Comparison of ENCODE assay signal across 8 cellular contexts in the genomic region with DNA sequence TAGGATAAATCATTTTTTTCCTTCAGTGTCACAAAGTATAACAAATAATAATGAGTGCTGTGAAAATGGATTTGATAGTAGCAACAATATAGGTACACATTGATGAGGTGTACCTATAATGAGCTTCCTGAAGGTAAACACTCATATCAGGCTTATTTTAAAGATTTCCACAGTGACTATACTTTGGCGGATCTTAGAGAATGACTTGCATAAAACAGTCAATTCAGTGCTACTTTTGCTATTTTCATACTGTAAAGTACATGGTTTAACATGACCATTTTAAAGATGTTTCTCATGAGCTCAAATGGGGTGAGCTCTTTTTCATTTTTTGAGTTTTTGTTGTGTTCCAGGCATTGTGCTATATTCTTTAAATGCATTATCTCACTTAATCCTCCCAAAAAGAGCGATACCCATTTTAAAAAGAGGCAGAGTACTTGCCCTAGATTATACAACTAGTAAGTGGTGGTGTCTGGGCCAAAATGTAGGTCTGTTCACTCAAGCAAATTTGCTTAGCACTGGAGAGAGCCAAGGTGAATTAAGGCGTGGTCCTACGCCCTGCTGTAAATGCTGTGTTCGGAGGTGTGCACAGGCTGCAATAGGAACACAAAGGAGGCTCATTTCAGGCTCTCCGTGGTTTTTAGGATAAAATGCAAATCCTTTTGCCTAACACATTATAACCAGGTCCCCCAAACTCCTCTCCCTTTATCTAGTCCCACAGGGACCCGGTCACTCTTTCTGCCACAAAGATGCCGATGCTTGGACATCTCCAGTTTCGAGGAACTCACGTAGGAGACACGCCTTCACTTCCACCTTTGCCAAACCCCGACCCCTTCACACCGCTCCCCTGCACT. TPM values are rescaled to one million over a fixed set of nuclear protein-coding genes. Genes with fewer than 3 reads are reported as not detected.
DNase-seq lines count a peak whose midpoint lies in the region; ATAC-seq and TF ChIP-seq lines count a peak whose summit lies in the region.

No MANE protein-coding gene starts in this region.

- H3K27me3 ChIP-seq in heart right ventricle (peaks cover 0 to 42% (median 20%) of the 10 kb centered on the region in 7 donors), skeletal muscle tissue (ENCODE audit: control insufficient read depth in 3 of 3, insufficient read depth in 3 of 3, low read length in 3 of 3) (peaks cover 9 to 30% (median 12%) of the 10 kb centered on the region in 3 donors)

- no peak overlapping the region for H3K27ac ChIP-seq in SK-N-MC
- H3K27ac ChIP-seq in heart right ventricle, result peak overlapping the region in 9 of 10 donors; percentile 6 to 90 (median 71)
- H3K27ac ChIP-seq in skeletal muscle tissue (ENCODE audit: low read depth, low read length), result no peak overlapping the region

- H3K4me3 ChIP-seq in SK-N-MC (peak overlapping the region; percentile 86), heart right ventricle (peak overlapping the region; percentile 74 to 97 (median 82)), skeletal muscle tissue (ENCODE audit: low read length in 3 of 3) (peak overlapping the region; percentile 94 to 98 (median 97))

- peaks cover 21% of the 10 kb centered on the region for H3K36me3 ChIP-seq in SK-N-MC (ENCODE audit: insufficient read depth, low read length)
- peaks cover 0 to 29% (median 16%) of the 10 kb centered on the region in 9 donors for H3K36me3 ChIP-seq in heart right ventricle
- peaks cover 6 to 22% (median 18%) of the 10 kb centered on the region in 3 donors for H3K36me3 ChIP-seq in skeletal muscle tissue (ENCODE audit: control insufficient read depth in 3 of 3, insufficient read depth in 3 of 3, low read length in 3 of 3)

- peaks cover 6 to 21% (median 16%) of the 10 kb centered on the region in 9 donors for H3K4me1 ChIP-seq in heart right ventricle
- H3K4me1 ChIP-seq in skeletal muscle tissue (ENCODE audit: control insufficient read depth in 3 of 3, insufficient read depth in 3 of 3, low read length in 3 of 3), result peaks cover 12 to 19% (median 16%) of the 10 kb centered on the region in 3 donors

- DNase-seq in SK-N-MC (ENCODE audit: low read depth, low spot score), result no peak
- no peak for DNase-seq in heart right ventricle
- DNase-seq in foreskin melanocyte, result no peak
- no peak for DNase-seq in 8988T
- DNase-seq in NCI-H2227 (lab: John Stamatoyannopoulos, UW; ENCODE audit: unreplicated experiment), result no peak
- no peak for DNase-seq in DMS114 treated with DMSO at 0.1 percent for 48 hours (lab: John Stamatoyannopoulos, UW; ENCODE audit: unreplicated experiment)

- H3K9ac ChIP-seq in SK-N-MC (ENCODE audit: insufficient read length), result no peak overlapping the region
- H3K9ac ChIP-seq in skeletal muscle tissue (ENCODE audit: low read depth in 1 of 3, low read length in 3 of 3), result peak overlapping the region; percentile 5 to 92 (median 91)

- no peaks in the 10 kb centered on the region for H3K9me3 ChIP-seq in SK-N-MC (ENCODE audit: low read depth, low read length)
- H3K9me3 ChIP-seq in heart right ventricle, result no peaks in the 10 kb centered on the region
- no peaks in the 10 kb centered on the region for H3K9me3 ChIP-seq in skeletal muscle tissue (ENCODE audit: control insufficient read depth in 3 of 3, low read length in 3 of 3)

- intact Hi-C loops in heart right ventricle (cut with DNase I), result no loop called here

- 49 to 50% methylated on average over 13 of the region's 13 CpGs for WGBS in heart right ventricle, 2 donors

- TF ChIP-seq CTCF in heart right ventricle (IDR thresholded peaks at IDR 0.05), result no peak

- ATAC-seq in GM21737 (IDR thresholded peaks at IDR 0.05; ENCODE audit: unreplicated experiment), result peak; percentile 8
- ATAC-seq in heart right ventricle, result peak in 3 of 8 donors; percentile 3 to 15 (median 6)

RNA-seq across cellular contexts. Expression of a gene that starts 0.6 kb away (rescaled TPM):
- 10 to 100 TPM in 9 of 10 donors, 1 to 10 TPM in 1; 9.2 to 20.5 (median 17.8) TPM for total RNA-seq in heart right ventricle
- polyA plus RNA-seq in heart right ventricle, result 10 to 100 TPM; 20.1 to 20.4 TPM
- 25.6 TPM for total RNA-seq in skeletal muscle tissue

Comparison
In these comparisons a context has a peak if more than half of its experiments do, and no peak if none do; other contexts are left out.
1. H3K27ac ChIP-seq: peak in heart right ventricle (9 of 10); none in SK-N-MC (single experiment) and skeletal muscle tissue (single experiment).
2. Peak in every context shown above with its lines, with median percentiles within 50 percentile points of each other: H3K4me3 ChIP-seq.